Comparison of ENCODE assay signal across 11 cellular contexts in genomic region chr5:126384985-126385384, GRCh38. TPM values are rescaled to one million over a fixed set of nuclear protein-coding genes. Genes with fewer than 3 reads are reported as not detected.
DNase-seq lines count a peak whose midpoint lies in the region; ATAC-seq, FAIRE-seq and TF ChIP-seq lines count a peak whose summit lies in the region.
"Had no signal": no experiment of that assay in that cellular context is flagged by ENCODE, and none has a peak within 500 bp of the region (broad histone marks: within the 10 kb centered on the region; RNA-seq: fewer than 3 reads in every experiment).

No MANE protein-coding gene starts in this region.

- H3K9me3 Mint-ChIP-seq in activated CD4-positive, alpha-beta T cell treated with anti-CD3 and anti-CD28 coated beads for 36 hours (ENCODE audit: low read depth) = peaks cover 15% of the 10 kb centered on the region

- no TSS peak for BruUV-seq in HepG2 (replicated peaks; lab: Mats Ljungman, UMichigan)

- H3K9ac ChIP-seq in adipocyte (ENCODE audit: low read length) (peak overlapping the region; percentile 81), skeletal muscle tissue (ENCODE audit: low read depth in 1 of 3, low read length in 3 of 3) (peak overlapping the region; percentile 28 to 58 (median 30)), HepG2 (ENCODE audit: insufficient read depth, low read depth, low read length) (no peak overlapping the region)

- H3K9me3 ChIP-seq in adipocyte (ENCODE audit: control insufficient read depth, low read length) (peaks cover 10% of the 10 kb centered on the region), skeletal muscle tissue (ENCODE audit: control insufficient read depth in 3 of 3, low read length in 3 of 3) (peaks cover 0 to 3% (median 0%) of the 10 kb centered on the region in 3 donors), HepG2 (ENCODE audit: low read length) (peaks cover 21% of the 10 kb centered on the region)

- peaks cover 2% of the 10 kb centered on the region for H3K79me2 ChIP-seq in HepG2 (ENCODE audit: insufficient read depth, low read length)

- 99% methylated on average over 3 of the region's 3 CpGs for WGBS in HepG2 (ENCODE audit: low lambda C conversion rate)

- H3K4me1 ChIP-seq in adipocyte (ENCODE audit: control insufficient read depth, insufficient read depth, low read length) (peaks cover 42% of the 10 kb centered on the region), skeletal muscle tissue (ENCODE audit: control insufficient read depth in 3 of 3, insufficient read depth in 3 of 3, low read length in 3 of 3) (peaks cover 22 to 26% (median 25%) of the 10 kb centered on the region in 3 donors), HepG2 (ENCODE audit: insufficient read depth, low read length) (peaks cover 3% of the 10 kb centered on the region)

- no peak overlapping the region for H3K27ac Mint-ChIP-seq in activated CD4-positive, alpha-beta T cell treated with anti-CD3 and anti-CD28 coated beads for 36 hours
- H3K27ac Mint-ChIP-seq: activated B cell treated with CpG ODN at 0.5 μM for 24 hours had no signal

- FAIRE-seq in H54 (lab: Jason Lieb, UNC) = peak; percentile 94
- FAIRE-seq in HepG2 (lab: Jason Lieb, UNC) = no peak

- in situ Hi-C loops in HepG2 (cut with HindIII; ENCODE audit: extremely low pct_ligation_motif_present, low pct_unique_long_range_greater_than_20kb) = no loop called here

- no peak overlapping the region for H3K4me3 Mint-ChIP-seq in activated CD4-positive, alpha-beta T cell treated with anti-CD3 and anti-CD28 coated beads for 36 hours
- H3K4me3 Mint-ChIP-seq: activated B cell treated with CpG ODN at 0.5 μM for 24 hours, naive B cell had no signal

- H3K36me3 Mint-ChIP-seq in activated CD4-positive, alpha-beta T cell treated with anti-CD3 and anti-CD28 coated beads for 36 hours (ENCODE audit: low read depth) = no peaks in the 10 kb centered on the region

- H3K4me2 ChIP-seq in HepG2 (ENCODE audit: low read depth, low read length) = no peak overlapping the region

- H3K4me1 Mint-ChIP-seq in activated CD4-positive, alpha-beta T cell treated with anti-CD3 and anti-CD28 coated beads for 36 hours = no peaks in the 10 kb centered on the region
- H3K4me1 Mint-ChIP-seq: activated B cell treated with CpG ODN at 0.5 μM for 24 hours, naive B cell had no signal

- CTCF ChIA-PET in activated CD4-positive, alpha-beta T cell treated with anti-CD3 and anti-CD28 coated beads for 36 hours (lab: Charles Lee) = interaction anchor here (2.4 kb wide), 1 partner anchor 116 kb away, joined by 8 read pairs; no protein-coding TSS in a partner anchor
- CTCF ChIA-PET in HepG2 (lab: Yijun Ruan, JAX; ENCODE audit: low intra/inter-chr PET ratio, low total read pairs) = no interaction called here

- no peaks in the 10 kb centered on the region for H4K20me1 ChIP-seq in HepG2 (ENCODE audit: insufficient read depth, low read length)

- H2AFZ ChIP-seq in HepG2 (ENCODE audit: low read length) = no peak overlapping the region

- H3K27me3 ChIP-seq in adipocyte (replicated peaks; ENCODE audit: control insufficient read depth, insufficient read depth, low read length) (no peaks in the 10 kb centered on the region), skeletal muscle tissue (ENCODE audit: control insufficient read depth in 3 of 3, insufficient read depth in 3 of 3, low read length in 3 of 3) (no peaks in the 10 kb centered on the region), HepG2 (ENCODE audit: control insufficient read depth in 1 of 2, insufficient read depth in 2 of 2, low read length in 2 of 2) (no peaks in the 10 kb centered on the region)

- DNase-seq in H54 (ENCODE audit: insufficient read length, low spot score) (peak; percentile 23), adipocyte (ENCODE audit: low read depth) (peak; percentile 65), foreskin melanocyte (peak; percentile 67), activated gamma-delta T cell treated with Interleukin-2 at 50 U/mL for 16 hours (no peak), HepG2 (ENCODE audit: low spot score) (no peak), NCI-H1930 (lab: John Stamatoyannopoulos, UW) (no peak)
- DNase-seq in activated CD4-positive, alpha-beta T cell treated with anti-CD3 and anti-CD28 coated beads for 36 hours = no peak
- DNase-seq: activated B cell treated with CpG ODN at 0.5 μM for 24 hours; activated naive CD4-positive, alpha-beta T cell; naive B cell had no signal

- intact Hi-C loops in activated CD4-positive, alpha-beta T cell treated with anti-CD3 and anti-CD28 coated beads for 36 hours (cut with DNase I, micrococcal nuclease) = no loop called here
- intact Hi-C loops in HepG2 (cut with micrococcal nuclease; ENCODE audit: unreplicated experiment) = no loop called here

- H3K4me3 ChIP-seq in adipocyte (ENCODE audit: low read length) = peak overlapping the region; percentile 11
- peak overlapping the region in 2 of 3 donors; percentile 42 to 55 for H3K4me3 ChIP-seq in skeletal muscle tissue (ENCODE audit: low read length in 3 of 3)
- H3K4me3 ChIP-seq in HepG2 (replicated peaks in 1 of 3; ENCODE audit: insufficient read depth in 1 of 3, low read depth in 2 of 3, low read length in 3 of 3) = no peak overlapping the region

- no peak for ATAC-seq in activated CD4-positive, alpha-beta T cell treated with anti-CD3 and anti-CD28 coated beads for 36 hours
- no peak for ATAC-seq in HepG2

- POLR2A ChIA-PET in activated CD4-positive, alpha-beta T cell treated with anti-CD3 and anti-CD28 coated beads for 36 hours (lab: Charles Lee) = no interaction called here
- POLR2A ChIA-PET in HepG2 (lab: Yijun Ruan, JAX) = no interaction called here

- TF ChIP-seq EP300 in HepG2 (IDR thresholded peaks at IDR 0.05; ENCODE audit: low read depth in 2 of 2, low read length in 2 of 2) (no peak), HepG2 (CRISPR knock-in tag; IDR thresholded peaks at IDR 0.05; ENCODE audit: borderline replicate concordance) (no peak)

- H3K27me3 Mint-ChIP-seq in activated CD4-positive, alpha-beta T cell treated with anti-CD3 and anti-CD28 coated beads for 36 hours = no peaks in the 10 kb centered on the region

- no peaks in the 10 kb centered on the region for H3K36me3 ChIP-seq in adipocyte (ENCODE audit: control insufficient read depth, insufficient read depth, low read length, severe bottlenecking)
- H3K36me3 ChIP-seq in skeletal muscle tissue (ENCODE audit: control insufficient read depth in 3 of 3, insufficient read depth in 3 of 3, low read length in 3 of 3) = no peaks in the 10 kb centered on the region
- H3K36me3 ChIP-seq in HepG2 (replicated peaks in 1 of 2; ENCODE audit: control insufficient read depth in 1 of 2, insufficient read depth in 2 of 2, low read length in 2 of 2) = no peaks in the 10 kb centered on the region

- TF ChIP-seq POLR2A in H54 (IDR thresholded peaks at IDR 0.05; ENCODE audit: low read depth, low read length) = no peak
- TF ChIP-seq POLR2A in HepG2 (IDR thresholded peaks at IDR 0.05; ENCODE audit: insufficient read depth in 1 of 2, low read depth in 2 of 2, low read length in 2 of 2) = no peak

- H3K27ac ChIP-seq in skeletal muscle tissue (ENCODE audit: low read depth, low read length) (peak overlapping the region; percentile 73), HepG2 (ENCODE audit: extremely low read length, insufficient read depth, low read length) (no peak overlapping the region)

- TF ChIP-seq CTCF in HepG2 (CRISPR knock-in tag; IDR thresholded peaks at IDR 0.05) = no peak

- TF ChIP-seq RAD21 in HepG2 (CRISPR knock-in tag; IDR thresholded peaks at IDR 0.05) = no peak

TF ChIP-seq in HepG2, 621 proteins besides CTCF, POLR2A, EP300 and RAD21 (continues in another document):
- TF ChIP-seq SYNCRIP (IDR thresholded peaks at IDR 0.05; ENCODE audit: insufficient read depth, low read depth, low read length) (no peak), JUNB (CRISPR knock-in tag; IDR thresholded peaks at IDR 0.05; ENCODE audit: borderline replicate concordance) (no peak), MIER3 (CRISPR knock-in tag; IDR thresholded peaks at IDR 0.05; ENCODE audit: borderline replicate concordance) (no peak)
- TF ChIP-seq, protein P1, sequence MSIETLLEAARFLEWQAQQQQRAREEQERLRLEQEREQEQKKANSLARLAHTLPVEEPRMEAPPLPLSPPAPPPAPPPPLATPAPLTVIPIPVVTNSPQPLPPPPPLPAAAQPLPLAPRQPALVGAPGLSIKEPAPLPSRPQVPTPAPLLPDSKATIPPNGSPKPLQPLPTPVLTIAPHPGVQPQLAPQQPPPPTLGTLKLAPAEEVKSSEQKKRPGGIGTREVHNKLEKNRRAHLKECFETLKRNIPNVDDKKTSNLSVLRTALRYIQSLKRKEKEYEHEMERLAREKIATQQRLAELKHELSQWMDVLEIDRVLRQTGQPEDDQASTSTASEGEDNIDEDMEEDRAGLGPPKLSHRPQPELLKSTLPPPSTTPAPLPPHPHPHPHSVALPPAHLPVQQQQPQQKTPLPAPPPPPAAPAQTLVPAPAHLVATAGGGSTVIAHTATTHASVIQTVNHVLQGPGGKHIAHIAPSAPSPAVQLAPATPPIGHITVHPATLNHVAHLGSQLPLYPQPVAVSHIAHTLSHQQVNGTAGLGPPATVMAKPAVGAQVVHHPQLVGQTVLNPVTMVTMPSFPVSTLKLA (IDR thresholded peaks at IDR 0.05) = no peak

RNA-seq across cellular contexts. Expression of gene GRAMD2B, which starts 38.2 kb away (rescaled TPM):
- total RNA-seq in skeletal muscle tissue = 8.9 TPM
- total RNA-seq in activated CD4-positive, alpha-beta T cell treated with anti-CD3 and anti-CD28 coated beads for 36 hours = 10 to 100 TPM in 1 of 2 experiments, 1 to 10 TPM in 1; 9.7 to 13.9 TPM
- total RNA-seq in HepG2 (2016; rRNA removed; fragmentation: Illumina TruSeq; extraction: Trizol) = 8.1 and 8.8 TPM in 2 replicates
- total RNA-seq in HepG2 (2016; cell fraction: cytosol; rRNA removed; fragmentation: Illumina TruSeq; extraction: Trizol; ENCODE audit: low read depth) = 1.4 and 1.6 TPM in 2 replicates
- total RNA-seq in HepG2 (2016; cell fraction: insoluble cytoplasmic fraction; rRNA removed; fragmentation: Illumina TruSeq; extraction: Trizol) = 6.7 and 8.2 TPM in 2 replicates
- 3.9 and 5.1 TPM in 2 replicates for total RNA-seq in HepG2 (2016; cell fraction: membrane; rRNA removed; fragmentation: Illumina TruSeq; extraction: Trizol)
- total RNA-seq in HepG2 (2016; cell fraction: nucleus; rRNA removed; fragmentation: Illumina TruSeq; extraction: Trizol) = 10.5 and 10.7 TPM in 2 replicates
- polyA plus RNA-seq in HepG2 (2011; rRNA removed) = 10.6 and 11.2 TPM in 2 replicates
- 6.0 and 10.9 TPM in 2 replicates for polyA plus RNA-seq in HepG2 (2011; cell fraction: cytosol; rRNA removed)
- polyA plus RNA-seq in HepG2 (2011; cell fraction: nucleus; rRNA removed) = 9.0 and 10.1 TPM in 2 replicates
- polyA plus RNA-seq in HepG2 (2012) = 8.8 and 11.2 TPM in 2 replicates
- 0.98 and 1.7 TPM in 2 replicates for polyA plus RNA-seq in HepG2 (2016; cell fraction: cytosol; fragmentation: Illumina TruSeq; extraction: Trizol; ENCODE audit: low read depth)
- 7.8 and 8.9 TPM in 2 replicates for polyA plus RNA-seq in HepG2 (2016; cell fraction: insoluble cytoplasmic fraction; fragmentation: Illumina TruSeq; extraction: Trizol; ENCODE audit: low read depth)
- polyA plus RNA-seq in HepG2 (2016; cell fraction: membrane; fragmentation: Illumina TruSeq; extraction: Trizol; ENCODE audit: low read depth) = 2.1 and 2.4 TPM in 2 replicates
- 11.7 and 12.4 TPM in 2 replicates for polyA plus RNA-seq in HepG2 (2016; cell fraction: nucleus; fragmentation: Illumina TruSeq; extraction: Trizol; ENCODE audit: insufficient read depth, low read depth)
- polyA minus RNA-seq in HepG2 (2011; rRNA and poly(A)+ RNA removed; ENCODE audit: low replicate concordance) = 5.6 and 6.2 TPM in 2 replicates
- 6.1 and 7.8 TPM in 2 replicates for polyA minus RNA-seq in HepG2 (2011; cell fraction: cytosol; rRNA and poly(A)+ RNA removed)
- polyA minus RNA-seq in HepG2 (2011; cell fraction: nucleus; rRNA and poly(A)+ RNA removed) = 35.9 and 42.4 TPM in 2 replicates

Comparison
In these comparisons a context has a peak if more than half of its experiments do, and no peak if none do; other contexts are left out.
1. DNase-seq: peak in H54 (single experiment), adipocyte (single experiment) and foreskin melanocyte (single experiment); none in activated CD4-positive, alpha-beta T cell treated with anti-CD3 and anti-CD28 coated beads for 36 hours (single experiment), activated gamma-delta T cell treated with Interleukin-2 at 50 U/mL for 16 hours (single experiment), HepG2 (single experiment) and NCI-H1930 (0 of 2).
2. H3K4me3 ChIP-seq: peak in adipocyte (single experiment) and skeletal muscle tissue (2 of 3); none in HepG2 (0 of 3).